17 cellular contexts compared by ENCODE assay signal in genomic region chr5:144202072-144202471, GRCh38. TPM values are rescaled to one million over a fixed set of nuclear protein-coding genes. Genes with fewer than 3 reads are reported as not detected.
DNase-seq lines count a peak whose midpoint lies in the region; ATAC-seq and TF ChIP-seq lines count a peak whose summit lies in the region.
"Had no signal": no experiment of that assay in that cellular context is flagged by ENCODE, and none has a peak within 500 bp of the region (broad histone marks: within the 10 kb centered on the region; RNA-seq: fewer than 3 reads in every experiment).

No MANE protein-coding gene starts in this region.

- DNase-seq in Right ventricle myocardium inferior (ENCODE audit: missing footprints) (no peak), right atrium auricular region (ENCODE audit: low spot score) (no peak), RPMI8226 (peak; percentile 60), right cardiac atrium (no peak), smooth muscle cell (lab: John Stamatoyannopoulos, UW; ENCODE audit: unreplicated experiment) (no peak)
- no peak for DNase-seq in stimulated activated CD4-positive, alpha-beta T cell treated with anti-CD3 and anti-CD28 coated beads, Interleukin-12 subunit alpha, Interleukin-12 subunit beta, amount 100 ng/mL, for 4 hours
- DNase-seq: activated CD8-positive, alpha-beta T cell treated with anti-CD3 and anti-CD28 coated beads for 36 hours; activated T-cell treated with anti-CD3 and anti-CD28 coated beads, Interleukin-2, amount 50 U/mL, for 72 hours; cerebellar nuclear complex; NCI-H1417; NCI-H524; Peyer's patch; stomach; uterus; WERI-Rb-1 had no signal

- peaks cover 11% of the 10 kb centered on the region for H3F3A ChIP-seq in smooth muscle cell (ENCODE audit: low read depth)

- H4K20me1 ChIP-seq in smooth muscle cell (ENCODE audit: low read depth): no peaks in the 10 kb centered on the region

- H3K36me3 ChIP-seq in right atrium auricular region (no peaks in the 10 kb centered on the region), smooth muscle cell (ENCODE audit: low read depth) (no peaks in the 10 kb centered on the region)
- H3K36me3 ChIP-seq: Peyer's patch, stomach, uterus, WERI-Rb-1 had no signal

- H3K79me2 ChIP-seq in smooth muscle cell (ENCODE audit: low read depth): peaks cover 11% of the 10 kb centered on the region

- H3K9me3 ChIP-seq in right atrium auricular region: no peaks in the 10 kb centered on the region
- H3K9me3 ChIP-seq in right cardiac atrium (ENCODE audit: control insufficient read depth, low read length): no peaks in the 10 kb centered on the region
- no peaks in the 10 kb centered on the region for H3K9me3 ChIP-seq in smooth muscle cell (replicated peaks; ENCODE audit: low read depth)
- H3K9me3 ChIP-seq: Peyer's patch, stomach, uterus had no signal

- H3K4me2 ChIP-seq in smooth muscle cell: peak overlapping the region; percentile 60

- WGBS in right cardiac atrium: 17% methylated on average over 10 of the region's 10 CpGs
- 31% methylated on average over 10 of the region's 10 CpGs for WGBS in smooth muscle cell (ENCODE audit: low lambda C conversion rate)

- H3K27ac ChIP-seq in right atrium auricular region: no peak overlapping the region
- no peak overlapping the region for H3K27ac ChIP-seq in right cardiac atrium (ENCODE audit: low read length)
- peak overlapping the region; percentile 56 for H3K27ac ChIP-seq in smooth muscle cell (ENCODE audit: low read depth)
- H3K27ac ChIP-seq: Peyer's patch, stomach, uterus, WERI-Rb-1 had no signal

- intact Hi-C loops in Right ventricle myocardium inferior (cut with DNase I): loop anchor here (2.0 to 10.0 kb wide), 4 partner anchors 189 to 1933 kb away; no protein-coding TSS in a partner anchor
- intact Hi-C loops in right cardiac atrium (cut with DNase I): loop anchor here in 2 of 4 donors (10.0 kb wide), 2 partner anchors 183 to 1033 kb away; no protein-coding TSS in a partner anchor

- peak overlapping the region; percentile 8 for H2AFZ ChIP-seq in smooth muscle cell (ENCODE audit: low read depth)

- H3K9ac ChIP-seq in smooth muscle cell (ENCODE audit: low read depth): no peak overlapping the region

- no peaks in the 10 kb centered on the region for H3K27me3 ChIP-seq in right atrium auricular region
- no peaks in the 10 kb centered on the region for H3K27me3 ChIP-seq in right cardiac atrium (ENCODE audit: control insufficient read depth, insufficient read depth)
- H3K27me3 ChIP-seq in smooth muscle cell (ENCODE audit: low read depth): no peaks in the 10 kb centered on the region
- H3K27me3 ChIP-seq: Peyer's patch, uterus had no signal

- H3K4me1 ChIP-seq in right atrium auricular region (peaks cover 0 to 6% of the 10 kb centered on the region in 2 donors), right cardiac atrium (ENCODE audit: control insufficient read depth, insufficient read depth, low read length) (no peaks in the 10 kb centered on the region), smooth muscle cell (ENCODE audit: low read depth) (peaks cover 19% of the 10 kb centered on the region)
- H3K4me1 ChIP-seq: Peyer's patch had no signal

- H3K4me3 ChIP-seq in right atrium auricular region: no peak overlapping the region
- no peak overlapping the region for H3K4me3 ChIP-seq in right cardiac atrium (ENCODE audit: low read length)
- no peak overlapping the region for H3K4me3 ChIP-seq in smooth muscle cell
- H3K4me3 ChIP-seq: Peyer's patch, stomach, uterus had no signal

- peak; percentile 28 for ATAC-seq in Right ventricle myocardium inferior
- ATAC-seq in right cardiac atrium: peak; percentile 40 to 55
- no peak for ATAC-seq in GM21528 (IDR thresholded peaks at IDR 0.05; ENCODE audit: low FRiP score, unreplicated experiment)
- no peak for ATAC-seq in HG03439 (IDR thresholded peaks at IDR 0.05; ENCODE audit: unreplicated experiment)
- ATAC-seq: activated CD8-positive, alpha-beta T cell treated with anti-CD3 and anti-CD28 coated beads for 36 hours had no signal

- TF ChIP-seq CTCF in right atrium auricular region (IDR thresholded peaks at IDR 0.05) (no peak), smooth muscle cell (IDR thresholded peaks at IDR 0.05; ENCODE audit: borderline replicate concordance, insufficient read depth, poor library complexity, severe bottlenecking) (no peak)

RNA-seq across cellular contexts. Expression of gene KCTD16, which starts 31.4 kb away (rescaled TPM):
- total RNA-seq in Right ventricle myocardium inferior: 0.03 TPM
- total RNA-seq in right atrium auricular region: under 1 TPM; 0.04 to 0.28 TPM
- total RNA-seq in right cardiac atrium: 1 to 10 TPM in 1 of 4 donors, under 1 TPM in 3; 0.31 to 1.1 (median 0.55) TPM
- polyA plus RNA-seq in right cardiac atrium: 0.07 TPM
- total RNA-seq in smooth muscle cell: 11.1 and 13.4 TPM in 2 replicates
- polyA plus RNA-seq in smooth muscle cell: 1.5 and 1.6 TPM in 2 replicates

RNA-seq across cellular contexts. Expression of gene YIPF5, which starts 31.6 kb away (rescaled TPM):
- total RNA-seq in Right ventricle myocardium inferior: 22.5 TPM
- total RNA-seq in right atrium auricular region: 10 to 100 TPM; 24.1 to 30.0 TPM
- total RNA-seq in right cardiac atrium: 10 to 100 TPM; 27.7 to 35.3 (median 31.1) TPM
- 9.3 TPM for polyA plus RNA-seq in right cardiac atrium
- total RNA-seq in smooth muscle cell: 192 and 283 TPM in 2 replicates
- polyA plus RNA-seq in smooth muscle cell: 159 and 215 TPM in 2 replicates

Comparison
In these comparisons a context has a peak if more than half of its experiments do, and no peak if none do; other contexts are left out.
1. ATAC-seq: peak in Right ventricle myocardium inferior (single experiment) and right cardiac atrium (2 of 2); none in GM21528 (single experiment) and HG03439 (single experiment).